ENCODE assay signal across 10 cellular contexts in genomic region chr19:6276447-6276846, GRCh38. TPM values are rescaled to one million over a fixed set of nuclear protein-coding genes. Genes with fewer than 3 reads are reported as not detected.
A peak's percentile ranks its signal among the peaks of the same experiment; 100 is the strongest.
DNase-seq lines count a peak whose midpoint lies in the region; ATAC-seq and TF ChIP-seq lines count a peak whose summit lies in the region.
"Had no signal": no experiment of that assay in that cellular context is flagged by ENCODE, and none has a peak within 500 bp of the region (broad histone marks: within the 10 kb centered on the region; RNA-seq: fewer than 3 reads in every experiment).

No MANE protein-coding gene starts in this region.

- H3K36me3 Mint-ChIP-seq in natural killer cell: no peaks in the 10 kb centered on the region
- H3K36me3 Mint-ChIP-seq in natural killer cell treated with Interleukin-12 subunit alpha and Interleukin-12 subunit beta and Interleukin-15 and Interleukin-18, amount 100 ng/mL, for 72 hours: no peaks in the 10 kb centered on the region

- no peaks in the 10 kb centered on the region for H3K27me3 ChIP-seq in muscle layer of duodenum (ENCODE audit: low read depth, low read length)

- peak overlapping the region; percentile 80 for H3K27ac ChIP-seq in muscle layer of duodenum (ENCODE audit: low read length)

- H3K27ac Mint-ChIP-seq in natural killer cell: peak overlapping the region in 1 of 2 donors; percentile 91
- H3K27ac Mint-ChIP-seq in natural killer cell treated with Interleukin-12 subunit alpha and Interleukin-12 subunit beta and Interleukin-15 and Interleukin-18, amount 100 ng/mL, for 72 hours: peak overlapping the region in 1 of 2 donors; percentile 54

- H3K27me3 Mint-ChIP-seq in natural killer cell (ENCODE audit: low read depth in 2 of 2): no peaks in the 10 kb centered on the region
- no peaks in the 10 kb centered on the region for H3K27me3 Mint-ChIP-seq in natural killer cell treated with Interleukin-12 subunit alpha and Interleukin-12 subunit beta and Interleukin-15 and Interleukin-18, amount 100 ng/mL, for 72 hours

- H3K4me1 ChIP-seq in muscle layer of duodenum (ENCODE audit: control insufficient read depth in 1 of 2, insufficient read depth in 2 of 2, low read length in 2 of 2): peaks cover 48 to 70% of the 10 kb centered on the region in 2 donors

- no peaks in the 10 kb centered on the region for H3K9me3 ChIP-seq in muscle layer of duodenum (ENCODE audit: control insufficient read depth in 1 of 2, low read length in 2 of 2)

- intact Hi-C loops in natural killer cell (cut with micrococcal nuclease): no loop called here

- DNase-seq in natural killer cell (no peak), dermis blood vessel endothelial cell (peak; percentile 14), KBM-7 (no peak)
- no peak for DNase-seq in natural killer cell treated with Interleukin-12 subunit alpha and Interleukin-12 subunit beta and Interleukin-15 and Interleukin-18, amount 100 ng/mL, for 72 hours (ENCODE audit: low spot score)
- DNase-seq in stimulated activated CD4-positive, alpha-beta T cell treated with anti-CD3 and anti-CD28 coated beads, Interleukin-4, amount 100 ng/mL, for 4 hours: no peak
- DNase-seq: Kasumi-1 had no signal

- H3K36me3 ChIP-seq in muscle layer of duodenum (ENCODE audit: control insufficient read depth in 1 of 2, insufficient read depth in 2 of 2, low read length in 2 of 2): no peaks in the 10 kb centered on the region

- H3K9me3 Mint-ChIP-seq in natural killer cell: no peaks in the 10 kb centered on the region
- no peaks in the 10 kb centered on the region for H3K9me3 Mint-ChIP-seq in natural killer cell treated with Interleukin-12 subunit alpha and Interleukin-12 subunit beta and Interleukin-15 and Interleukin-18, amount 100 ng/mL, for 72 hours

- H3K4me1 Mint-ChIP-seq in natural killer cell: peaks cover 65 to 72% of the 10 kb centered on the region in 2 donors
- H3K4me1 Mint-ChIP-seq in natural killer cell treated with Interleukin-12 subunit alpha and Interleukin-12 subunit beta and Interleukin-15 and Interleukin-18, amount 100 ng/mL, for 72 hours (ENCODE audit: low read depth in 2 of 2): peaks cover 45 to 52% of the 10 kb centered on the region in 2 donors

- ATAC-seq in natural killer cell (no peak), GM21825 (IDR thresholded peaks at IDR 0.05; ENCODE audit: unreplicated experiment) (no peak), HG03469 (IDR thresholded peaks at IDR 0.05; ENCODE audit: unreplicated experiment) (no peak)
- no peak for ATAC-seq in natural killer cell treated with Interleukin-12 subunit alpha and Interleukin-12 subunit beta and Interleukin-15 and Interleukin-18, amount 100 ng/mL, for 72 hours

- H3K4me3 ChIP-seq in muscle layer of duodenum (ENCODE audit: low read depth in 1 of 2, low read length in 2 of 2): peak overlapping the region in 1 of 2 donors; percentile 22

- no peak for TF ChIP-seq CTCF in natural killer cell (IDR thresholded peaks at IDR 0.05)

- H3K4me3 Mint-ChIP-seq in natural killer cell: peak overlapping the region; percentile 53
- no peak overlapping the region for H3K4me3 Mint-ChIP-seq in natural killer cell treated with Interleukin-12 subunit alpha and Interleukin-12 subunit beta and Interleukin-15 and Interleukin-18, amount 100 ng/mL, for 72 hours

- in situ Hi-C loops in KBM-7 (cut with MboI; ENCODE audit: low pct_unique_long_range_greater_than_20kb, low sequenced_read_pairs): no loop called here

RNA-seq across cellular contexts. Expression of gene MLLT1, which starts 3.3 kb away (rescaled TPM):
- total RNA-seq in natural killer cell (10 to 100 TPM; 30.2 to 43.8 (median 36.6) TPM), dermis blood vessel endothelial cell (5.1 and 13.2 TPM in 2 replicates)
- total RNA-seq in natural killer cell treated with Interleukin-12 subunit alpha and Interleukin-12 subunit beta and Interleukin-15 and Interleukin-18, amount 100 ng/mL, for 72 hours: 100 to 1,000 TPM in 1 of 2 donors, 10 to 100 TPM in 1; 44.7 to 104 TPM

RNA-seq across cellular contexts. Expression of gene ACER1, which starts 57.0 kb away (rescaled TPM):
- under 1 TPM in 2 of 3 donors, not detected in 1; 0.25 to 0.35 TPM for total RNA-seq in natural killer cell
- total RNA-seq in natural killer cell treated with Interleukin-12 subunit alpha and Interleukin-12 subunit beta and Interleukin-15 and Interleukin-18, amount 100 ng/mL, for 72 hours: not detected
- not detected in 2 replicates for total RNA-seq in dermis blood vessel endothelial cell
- total RNA-seq: pulmonary artery endothelial cell had no signal
